In the genomic region with DNA sequence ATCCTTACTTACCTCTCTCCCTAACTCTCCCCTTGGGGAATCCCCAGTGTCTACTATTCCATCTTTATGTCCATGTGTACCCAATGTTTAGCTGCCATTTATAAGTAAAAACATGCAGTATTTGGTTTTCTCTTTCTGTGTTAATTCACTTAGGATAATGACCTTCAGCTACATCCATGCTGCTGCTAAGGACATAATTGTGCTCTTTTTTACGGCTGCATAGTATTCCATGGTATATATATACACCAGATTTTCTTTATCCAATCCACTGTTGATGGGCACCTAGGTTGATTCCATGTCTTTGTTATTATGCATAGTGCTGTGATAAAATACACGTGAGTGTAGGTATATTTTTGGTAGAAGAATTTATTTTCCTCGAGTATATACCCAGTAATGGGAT, we compare ENCODE assay signal across 29 cellular contexts.
"Had no signal": no experiment of that assay in that cellular context is flagged by ENCODE, and none has a peak within 500 bp of the region (broad histone marks: within the 10 kb centered on the region; RNA-seq: fewer than 3 reads in every experiment).

No MANE protein-coding gene starts in this region.

- H3K4me3 ChIP-seq: colonic mucosa, coronary artery, dorsolateral prefrontal cortex, esophagus muscularis mucosa, esophagus squamous epithelium, gastrocnemius medialis, gastroesophageal sphincter, heart left ventricle, heart right ventricle, hepatocyte had no signal

- H3K79me2 ChIP-seq: hepatocyte had no signal

- H3K4me1 ChIP-seq: colonic mucosa, esophagus muscularis mucosa, esophagus squamous epithelium, foreskin keratinocyte, gastrocnemius medialis, gastroesophageal sphincter had no signal

- H3K4me2 ChIP-seq: hepatocyte had no signal

- H3K9me3 ChIP-seq: colonic mucosa, esophagus muscularis mucosa, esophagus squamous epithelium, gastrocnemius medialis, gastroesophageal sphincter, heart left ventricle had no signal

- FAIRE-seq: colon, endometrium, endothelial cell of umbilical vein, frontal cortex had no signal

- H3K27ac ChIP-seq: colonic mucosa, coronary artery, dorsolateral prefrontal cortex, epithelial cell of prostate, esophagus muscularis mucosa, esophagus squamous epithelium, foreskin keratinocyte, gastrocnemius medialis, gastroesophageal sphincter, heart left ventricle, heart right ventricle, hepatocyte had no signal

- ATAC-seq: effector memory CD8-positive, alpha-beta T cell; esophagus mucosa; foreskin keratinocyte; gastrocnemius medialis; gastroesophageal sphincter; heart left ventricle; heart right ventricle had no signal

- DNase-seq: colonic mucosa; cortex of kidney; dermis blood vessel endothelial cell; dorsolateral prefrontal cortex; effector CD4-positive, alpha-beta T cell; effector CD8-positive, alpha-beta T cell; effector memory CD4-positive, alpha-beta T cell; effector memory CD8-positive, alpha-beta T cell; endodermal cell; erythroblast; esophagus squamous epithelium; foreskin fibroblast; foreskin keratinocyte; foreskin melanocyte; gastrocnemius medialis; glutamatergic neuron; head of caudate nucleus; heart left ventricle; heart right ventricle had no signal

- H3K36me3 ChIP-seq: colonic mucosa, esophagus muscularis mucosa, gastrocnemius medialis, gastroesophageal sphincter had no signal

- H2AFZ ChIP-seq: hepatocyte had no signal

- H3K27me3 ChIP-seq: colonic mucosa, dorsolateral prefrontal cortex, esophagus muscularis mucosa, esophagus squamous epithelium, foreskin keratinocyte, gastrocnemius medialis, gastroesophageal sphincter, heart left ventricle, heart right ventricle, hepatocyte had no signal
